Comparison of ENCODE assay signal across 3 cellular contexts in genomic region chr3:58036287-58037032, GRCh38.
A peak's percentile ranks its signal among the peaks of the same experiment; 100 is the strongest.
TF ChIP-seq lines count a peak whose summit lies in the region.

No MANE protein-coding gene starts in this region.

TF ChIP-seq in A549, 52 proteins besides CTCF, POLR2A, EP300 and RAD21 (continued from another document):
- TF ChIP-seq HOXB13 (CRISPR knock-in tag; IDR thresholded peaks at IDR 0.05; ENCODE audit: low read depth) = no peak
- TF ChIP-seq BHLHE40 (IDR thresholded peaks at IDR 0.05; ENCODE audit: low read depth, low read length) = no peak
- no peak for TF ChIP-seq NR3C1 (IDR thresholded peaks at IDR 0.05)
- no peak for TF ChIP-seq FOSL2 (IDR thresholded peaks at IDR 0.05)
- no peak for TF ChIP-seq FOSL2 (CRISPR knock-in tag; IDR thresholded peaks at IDR 0.05)
- no peak for TF ChIP-seq KDM1A (IDR thresholded peaks at IDR 0.05; ENCODE audit: low read depth)
- no peak for TF ChIP-seq MAZ (IDR thresholded peaks at IDR 0.05; ENCODE audit: borderline replicate concordance, low read depth, low read length)
- no peak for TF ChIP-seq ATOH8 (CRISPR knock-in tag; IDR thresholded peaks at IDR 0.05; ENCODE audit: low read depth)
- no peak for TF ChIP-seq SMC3 (IDR thresholded peaks at IDR 0.05)
- no peak for TF ChIP-seq CBX8 (IDR thresholded peaks at IDR 0.05)
- TF ChIP-seq TFCP2L1 (CRISPR knock-in tag; IDR thresholded peaks at IDR 0.05) = no peak
- TF ChIP-seq EHF (CRISPR knock-in tag; IDR thresholded peaks at IDR 0.05) = no peak
- no peak for TF ChIP-seq GATA3 (IDR thresholded peaks at IDR 0.05; ENCODE audit: borderline replicate concordance)
- no peak for TF ChIP-seq HOXB5 (CRISPR knock-in tag; IDR thresholded peaks at IDR 0.05)
- TF ChIP-seq HOXA7 (CRISPR knock-in tag; IDR thresholded peaks at IDR 0.05) = no peak
- no peak for TF ChIP-seq POLR2AphosphoS2 (conservative IDR thresholded peaks at IDR 0.05; ENCODE audit: low read length)
- TF ChIP-seq RNF2 (IDR thresholded peaks at IDR 0.05; ENCODE audit: borderline replicate concordance, low read depth) = no peak

TF ChIP-seq in HEK293, 187 proteins besides CTCF, POLR2A, EP300 and RAD21 (continued from another document and continues in another):
- peak; percentile 34; the same call in 1 of the 2 replicates for TF ChIP-seq ZBTB17 (tag by site-specific recombination; IDR thresholded peaks at IDR 0.05)
- TF ChIP-seq ZNF658 (tag by site-specific recombination; IDR thresholded peaks at IDR 0.05) = no peak
- no peak for TF ChIP-seq ZNF548 (tag by site-specific recombination; IDR thresholded peaks at IDR 0.05)
- TF ChIP-seq ZNF792 (tag by site-specific recombination; IDR thresholded peaks at IDR 0.05) = no peak
- no peak for TF ChIP-seq ZNF747 (tag by site-specific recombination; IDR thresholded peaks at IDR 0.05)
- no peak for TF ChIP-seq PRDM2 (tag by site-specific recombination; IDR thresholded peaks at IDR 0.05; ENCODE audit: borderline replicate concordance)
- no peak for TF ChIP-seq ZNF37A (tag by site-specific recombination; IDR thresholded peaks at IDR 0.05)
- TF ChIP-seq INSM2 (tag by site-specific recombination; IDR thresholded peaks at IDR 0.05) = no peak
- no peak for TF ChIP-seq ZNF148 (tag by site-specific recombination; IDR thresholded peaks at IDR 0.05; ENCODE audit: borderline replicate concordance)
- TF ChIP-seq ZNF701 (tag by site-specific recombination; IDR thresholded peaks at IDR 0.05) = no peak
- no peak for TF ChIP-seq ZNF133 (tag by site-specific recombination; IDR thresholded peaks at IDR 0.05)
- peak; percentile 17; the same call in 1 of the 2 replicates for TF ChIP-seq ZFHX2 (tag by site-specific recombination; conservative IDR thresholded peaks at IDR 0.05)
- TF ChIP-seq ZNF473 (tag by site-specific recombination; IDR thresholded peaks at IDR 0.05) = no peak
- TF ChIP-seq ZNF214 (tag by site-specific recombination; IDR thresholded peaks at IDR 0.05; ENCODE audit: borderline replicate concordance) = no peak

TF ChIP-seq in HepG2, 621 proteins besides CTCF, POLR2A, EP300 and RAD21 (continued from another document):
- TF ChIP-seq SAFB2 (CRISPR knock-in tag; IDR thresholded peaks at IDR 0.05; ENCODE audit: borderline replicate concordance, low read depth) (no peak), ZNF563 (CRISPR knock-in tag; IDR thresholded peaks at IDR 0.05) (no peak), MXD1 (CRISPR knock-in tag; IDR thresholded peaks at IDR 0.05) (no peak), AFF4 (CRISPR knock-in tag; IDR thresholded peaks at IDR 0.05) (no peak), THAP8 (CRISPR knock-in tag; IDR thresholded peaks at IDR 0.05; ENCODE audit: borderline replicate concordance) (no peak), ATM (IDR thresholded peaks at IDR 0.05; ENCODE audit: borderline replicate concordance) (no peak), KDM6A (CRISPR knock-in tag; IDR thresholded peaks at IDR 0.05; ENCODE audit: low read depth) (no peak), NBN (conservative IDR thresholded peaks at IDR 0.05) (no peak), ZBTB37 (CRISPR knock-in tag; IDR thresholded peaks at IDR 0.05) (no peak), RFXAP (CRISPR knock-in tag; IDR thresholded peaks at IDR 0.05; ENCODE audit: borderline replicate concordance) (no peak), FOXM1 (CRISPR knock-in tag; IDR thresholded peaks at IDR 0.05) (no peak), ERF (CRISPR knock-in tag; IDR thresholded peaks at IDR 0.05) (no peak), JUND (CRISPR knock-in tag; IDR thresholded peaks at IDR 0.05) (no peak), NKX3-1 (CRISPR knock-in tag; IDR thresholded peaks at IDR 0.05) (no peak), ZNF280D (CRISPR knock-in tag; IDR thresholded peaks at IDR 0.05) (no peak)
